1 cellular context compared by ENCODE assay signal in the genomic region with DNA sequence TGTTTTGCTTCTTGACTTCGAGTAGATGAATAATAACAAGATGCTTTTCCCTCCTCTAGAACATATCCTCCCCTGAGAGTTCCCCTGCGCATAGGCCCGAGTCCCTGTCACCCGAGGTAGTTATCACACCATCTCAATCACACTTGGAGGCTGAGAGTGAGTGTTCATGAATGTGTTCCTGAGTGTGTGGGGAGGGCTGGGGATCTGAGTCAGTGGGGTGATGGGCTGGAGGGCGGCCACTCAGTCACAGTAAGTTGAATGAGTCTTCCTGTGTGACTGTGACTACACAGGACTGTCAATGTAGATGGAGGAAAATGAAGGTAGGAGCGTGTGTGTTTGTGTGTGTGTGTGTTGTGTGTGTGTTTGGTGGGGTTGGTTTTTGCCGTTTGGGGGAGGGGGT.
TF ChIP-seq lines count a peak whose summit lies in the region.

No MANE protein-coding gene starts in this region.

TF ChIP-seq in HepG2, 621 proteins besides CTCF, POLR2A, EP300 and RAD21:
- no peak for TF ChIP-seq DZIP1 (CRISPR knock-in tag; IDR thresholded peaks at IDR 0.05)
- TF ChIP-seq MTA3 (CRISPR knock-in tag; IDR thresholded peaks at IDR 0.05) = no peak
- TF ChIP-seq LCORL (IDR thresholded peaks at IDR 0.05) = no peak
- no peak for TF ChIP-seq LCORL (CRISPR knock-in tag; IDR thresholded peaks at IDR 0.05)
- TF ChIP-seq ZSCAN12 (CRISPR knock-in tag; IDR thresholded peaks at IDR 0.05) = no peak
- no peak for TF ChIP-seq ZBTB21 (CRISPR knock-in tag; IDR thresholded peaks at IDR 0.05)
- TF ChIP-seq ZNF788 (CRISPR knock-in tag; IDR thresholded peaks at IDR 0.05; ENCODE audit: borderline replicate concordance) = no peak
- TF ChIP-seq RORA (CRISPR knock-in tag; IDR thresholded peaks at IDR 0.05) = no peak
- TF ChIP-seq SPEN (CRISPR knock-in tag; IDR thresholded peaks at IDR 0.05; ENCODE audit: low read depth) = no peak
